In the genomic region with DNA sequence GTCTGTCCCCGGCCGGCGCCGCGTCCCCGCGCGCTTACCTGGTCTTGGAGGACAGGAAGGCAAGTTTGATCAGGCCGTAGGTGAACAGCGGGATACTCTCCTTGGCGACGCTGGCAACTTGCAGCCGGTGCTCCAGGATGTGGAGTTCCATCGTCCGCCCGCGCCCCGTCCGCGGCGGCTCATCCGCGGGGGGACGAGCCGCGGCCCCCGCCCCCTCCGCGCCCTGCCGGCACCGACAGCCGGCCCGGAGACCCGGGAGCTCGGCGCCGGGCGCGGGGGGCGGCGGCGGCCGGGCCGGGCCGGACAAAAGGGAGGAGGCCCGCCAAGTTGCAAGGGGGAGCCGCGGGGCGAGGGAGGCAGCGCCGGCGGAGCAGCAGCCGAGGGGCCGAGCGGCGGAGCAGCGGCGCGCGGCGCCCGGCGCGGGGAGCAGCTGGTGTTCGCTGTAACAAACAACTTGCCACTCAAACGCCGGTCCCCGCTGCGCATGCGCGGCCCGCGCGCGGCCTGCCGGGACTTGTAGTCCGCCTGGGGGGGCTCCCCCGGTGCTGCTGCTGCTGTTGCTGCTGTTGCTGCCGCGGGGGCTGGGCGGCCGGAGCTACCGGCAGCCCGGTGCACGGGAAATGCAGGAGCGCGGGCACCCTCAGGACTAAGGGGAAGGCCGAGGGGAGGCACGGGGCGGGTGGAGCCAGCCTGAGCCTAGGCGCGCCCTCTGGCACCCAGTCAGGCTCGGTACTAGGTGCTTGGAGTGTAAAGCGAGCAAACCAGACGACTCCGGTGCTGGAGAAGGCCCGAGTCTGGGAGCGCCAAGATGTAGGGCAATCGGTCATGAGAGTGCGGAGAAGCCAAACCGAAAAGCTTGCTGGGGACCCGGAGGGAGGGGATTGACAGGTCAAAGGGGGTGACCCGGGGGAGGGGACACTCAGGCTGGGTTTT, we compare ENCODE assay signal across 8 cellular contexts.
DNase-seq lines count a peak whose midpoint lies in the region; ATAC-seq and TF ChIP-seq lines count a peak whose summit lies in the region.
"Not testable (repeated sequence)": the region's sequence is repeated elsewhere in the genome, so short reads cannot be mapped to it uniquely, and the experiment has no call there.

No MANE protein-coding gene starts in this region.

- H3K27me3 ChIP-seq in PC-3 (ENCODE audit: low read length); dorsolateral prefrontal cortex: not testable (repeated sequence)

- TF ChIP-seq CTCF in PC-3 (conservative IDR thresholded peaks at IDR 0.05; ENCODE audit: low read depth, low read length); dorsolateral prefrontal cortex (IDR thresholded peaks at IDR 0.05 in 54 of 56, conservative IDR thresholded peaks at IDR 0.05 in 2 of 56; ENCODE audit: low read depth in 1 of 56, partially characterized antibody in 56 of 56): not testable (repeated sequence)

- H3K4me2 ChIP-seq in PC-3 (ENCODE audit: low read length): not testable (repeated sequence)

- H3K9me3 Mint-ChIP-seq in natural killer cell treated with Interleukin-12 subunit alpha and Interleukin-12 subunit beta and Interleukin-15 and Interleukin-18, amount 100 ng/mL, for 72 hours: not testable (repeated sequence)

- CTCF ChIA-PET in PC-3 (lab: Charles Lee): not testable (repeated sequence)

- POLR2A ChIA-PET in PC-3 (lab: Charles Lee; ENCODE audit: unreplicated experiment): not testable (repeated sequence)

- not testable (repeated sequence) for H3K9ac ChIP-seq in PC-3 (ENCODE audit: low read length)

- H3K4me1 ChIP-seq in PC-3 (ENCODE audit: insufficient read depth, low read length): not testable (repeated sequence)

- H3K27me3 Mint-ChIP-seq in natural killer cell treated with Interleukin-12 subunit alpha and Interleukin-12 subunit beta and Interleukin-15 and Interleukin-18, amount 100 ng/mL, for 72 hours: not testable (repeated sequence)

- not testable (repeated sequence) for H3K9me3 ChIP-seq in PC-3 (ENCODE audit: low read length)

- H3K9me2 ChIP-seq in PC-3 (replicated peaks; ENCODE audit: low read length): not testable (repeated sequence)

- not testable (repeated sequence) for H4K20me1 ChIP-seq in PC-3 (ENCODE audit: low read length)

- not testable (repeated sequence) for H2AFZ ChIP-seq in PC-3 (ENCODE audit: low read length)

- not testable (repeated sequence) for DNase-seq in PC-3; natural killer cell treated with Interleukin-12 subunit alpha and Interleukin-12 subunit beta and Interleukin-15 and Interleukin-18, amount 100 ng/mL, for 72 hours (ENCODE audit: low spot score)
- peak; percentile 57 for DNase-seq in activated CD8-positive, alpha-beta memory T cell treated with anti-CD3 and anti-CD28 coated beads, Interleukin-2, amount 50 U/mL, for 48 hours
- peak in 9 of 10 donors; percentile 3 to 84 (median 41) for DNase-seq in dorsolateral prefrontal cortex
- DNase-seq in stimulated activated CD8-positive, alpha-beta memory T cell treated with anti-CD3 and anti-CD28 coated beads, Interleukin-4, amount 100 ng/mL, for 48 hours: peak; percentile 53

- H3K36me3 ChIP-seq in PC-3 (ENCODE audit: low read depth, low read length): not testable (repeated sequence)

- intact Hi-C loops in PC-3 (cut with micrococcal nuclease); dorsolateral prefrontal cortex (cut with DNase I): not testable (repeated sequence)

- peak; percentile 70 for ATAC-seq in GM18508 (IDR thresholded peaks at IDR 0.05; ENCODE audit: insufficient read depth, unreplicated experiment)
- peak; percentile 90 for ATAC-seq in GM21515 (IDR thresholded peaks at IDR 0.05; ENCODE audit: unreplicated experiment)
- ATAC-seq in HG03025 (IDR thresholded peaks at IDR 0.05; ENCODE audit: low FRiP score, unreplicated experiment): peak; percentile 86
- peak; percentile 77 for ATAC-seq in PC-3
- ATAC-seq in natural killer cell treated with Interleukin-12 subunit alpha and Interleukin-12 subunit beta and Interleukin-15 and Interleukin-18, amount 100 ng/mL, for 72 hours: peak; percentile 96 to 97

- not testable (repeated sequence) for H3K79me2 ChIP-seq in PC-3 (ENCODE audit: low read length)

- not testable (repeated sequence) for H3K27ac Mint-ChIP-seq in natural killer cell treated with Interleukin-12 subunit alpha and Interleukin-12 subunit beta and Interleukin-15 and Interleukin-18, amount 100 ng/mL, for 72 hours

- H3K27ac ChIP-seq in PC-3 (ENCODE audit: low read length); dorsolateral prefrontal cortex: not testable (repeated sequence)

- H3K36me3 Mint-ChIP-seq in natural killer cell treated with Interleukin-12 subunit alpha and Interleukin-12 subunit beta and Interleukin-15 and Interleukin-18, amount 100 ng/mL, for 72 hours: not testable (repeated sequence)

- not testable (repeated sequence) for H3K4me3 ChIP-seq in PC-3 (ENCODE audit: low read length)
- peak overlapping the region in 7 of 59 donors; percentile 24 to 47 (median 36) for H3K4me3 ChIP-seq in dorsolateral prefrontal cortex

- not testable (repeated sequence) for H3K4me3 Mint-ChIP-seq in natural killer cell treated with Interleukin-12 subunit alpha and Interleukin-12 subunit beta and Interleukin-15 and Interleukin-18, amount 100 ng/mL, for 72 hours

- not testable (repeated sequence) for H3K4me1 Mint-ChIP-seq in natural killer cell treated with Interleukin-12 subunit alpha and Interleukin-12 subunit beta and Interleukin-15 and Interleukin-18, amount 100 ng/mL, for 72 hours (ENCODE audit: low read depth in 2 of 2)

- BruUV-seq in PC-3 (replicated peaks; lab: Mats Ljungman, UMichigan): not testable (repeated sequence)

- H3F3A ChIP-seq in PC-3 (ENCODE audit: low read length, unreplicated experiment): not testable (repeated sequence)
